Comparison of ENCODE assay signal across 1 cellular context in the genomic region with DNA sequence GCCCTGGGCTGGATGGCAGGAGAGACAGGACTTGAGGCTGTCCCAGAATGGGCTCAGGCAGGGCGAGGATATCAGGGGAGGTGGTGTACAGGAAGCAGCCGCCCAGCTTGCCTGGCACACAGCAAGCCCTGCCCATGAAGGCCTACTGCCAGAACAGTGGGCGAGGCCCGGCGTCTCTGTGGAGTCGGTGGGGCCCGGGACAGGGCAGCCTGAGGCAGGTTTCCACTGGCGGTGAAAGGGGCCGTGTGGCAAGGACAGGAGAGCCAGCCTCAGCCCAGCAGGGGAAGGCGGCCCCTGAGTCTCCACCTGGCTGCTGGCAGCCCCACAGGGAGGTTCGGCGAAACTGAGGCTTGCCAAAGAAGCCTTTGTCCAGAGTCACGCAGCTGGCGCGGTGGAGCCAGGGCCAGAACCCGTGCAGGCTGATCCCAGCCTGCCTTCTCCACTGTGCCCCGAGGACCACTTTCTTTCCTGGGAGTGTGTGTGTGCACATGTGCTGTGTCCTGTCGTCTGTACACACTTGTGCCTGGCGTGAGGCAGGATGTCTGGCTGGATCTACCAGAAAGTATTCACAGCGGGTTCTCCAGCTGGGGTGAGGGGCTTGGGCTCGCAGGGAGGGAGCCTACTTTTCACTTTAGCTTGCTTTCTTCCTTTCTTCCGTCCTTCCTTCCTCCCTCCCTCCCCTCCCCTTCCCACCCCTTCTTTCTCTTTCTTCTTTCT.
TF ChIP-seq lines count a peak whose summit lies in the region.

No MANE protein-coding gene starts in this region.

TF ChIP-seq in WTC11, 78 proteins besides CTCF, POLR2A, EP300 and RAD21 (continued from another document):
- TF ChIP-seq, protein P1, sequence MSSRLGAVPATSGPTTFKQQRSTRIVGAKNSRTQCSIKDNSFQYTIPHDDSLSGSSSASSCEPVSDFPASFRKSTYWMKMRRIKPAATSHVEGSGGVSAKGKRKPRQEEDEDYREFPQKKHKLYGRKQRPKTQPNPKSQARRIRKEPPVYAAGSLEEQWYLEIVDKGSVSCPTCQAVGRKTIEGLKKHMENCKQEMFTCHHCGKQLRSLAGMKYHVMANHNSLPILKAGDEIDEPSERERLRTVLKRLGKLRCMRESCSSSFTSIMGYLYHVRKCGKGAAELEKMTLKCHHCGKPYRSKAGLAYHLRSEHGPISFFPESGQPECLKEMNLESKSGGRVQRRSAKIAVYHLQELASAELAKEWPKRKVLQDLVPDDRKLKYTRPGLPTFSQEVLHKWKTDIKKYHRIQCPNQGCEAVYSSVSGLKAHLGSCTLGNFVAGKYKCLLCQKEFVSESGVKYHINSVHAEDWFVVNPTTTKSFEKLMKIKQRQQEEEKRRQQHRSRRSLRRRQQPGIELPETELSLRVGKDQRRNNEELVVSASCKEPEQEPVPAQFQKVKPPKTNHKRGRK (CRISPR knock-in tag; IDR thresholded peaks at IDR 0.05; ENCODE audit: borderline replicate concordance) = 0 out of 2 replicates have a peak, but pooled peaks have one; percentile 82
- TF ChIP-seq, protein P2, sequence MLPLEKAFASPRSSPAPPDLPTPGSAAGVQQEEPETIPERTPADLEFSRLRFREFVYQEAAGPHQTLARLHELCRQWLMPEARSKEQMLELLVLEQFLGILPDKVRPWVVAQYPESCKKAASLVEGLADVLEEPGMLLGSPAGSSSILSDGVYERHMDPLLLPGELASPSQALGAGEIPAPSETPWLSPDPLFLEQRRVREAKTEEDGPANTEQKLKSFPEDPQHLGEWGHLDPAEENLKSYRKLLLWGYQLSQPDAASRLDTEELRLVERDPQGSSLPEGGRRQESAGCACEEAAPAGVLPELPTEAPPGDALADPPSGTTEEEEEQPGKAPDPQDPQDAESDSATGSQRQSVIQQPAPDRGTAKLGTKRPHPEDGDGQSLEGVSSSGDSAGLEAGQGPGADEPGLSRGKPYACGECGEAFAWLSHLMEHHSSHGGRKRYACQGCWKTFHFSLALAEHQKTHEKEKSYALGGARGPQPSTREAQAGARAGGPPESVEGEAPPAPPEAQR (CRISPR knock-in tag; IDR thresholded peaks at IDR 0.05) = no peak
